In the genomic region with DNA sequence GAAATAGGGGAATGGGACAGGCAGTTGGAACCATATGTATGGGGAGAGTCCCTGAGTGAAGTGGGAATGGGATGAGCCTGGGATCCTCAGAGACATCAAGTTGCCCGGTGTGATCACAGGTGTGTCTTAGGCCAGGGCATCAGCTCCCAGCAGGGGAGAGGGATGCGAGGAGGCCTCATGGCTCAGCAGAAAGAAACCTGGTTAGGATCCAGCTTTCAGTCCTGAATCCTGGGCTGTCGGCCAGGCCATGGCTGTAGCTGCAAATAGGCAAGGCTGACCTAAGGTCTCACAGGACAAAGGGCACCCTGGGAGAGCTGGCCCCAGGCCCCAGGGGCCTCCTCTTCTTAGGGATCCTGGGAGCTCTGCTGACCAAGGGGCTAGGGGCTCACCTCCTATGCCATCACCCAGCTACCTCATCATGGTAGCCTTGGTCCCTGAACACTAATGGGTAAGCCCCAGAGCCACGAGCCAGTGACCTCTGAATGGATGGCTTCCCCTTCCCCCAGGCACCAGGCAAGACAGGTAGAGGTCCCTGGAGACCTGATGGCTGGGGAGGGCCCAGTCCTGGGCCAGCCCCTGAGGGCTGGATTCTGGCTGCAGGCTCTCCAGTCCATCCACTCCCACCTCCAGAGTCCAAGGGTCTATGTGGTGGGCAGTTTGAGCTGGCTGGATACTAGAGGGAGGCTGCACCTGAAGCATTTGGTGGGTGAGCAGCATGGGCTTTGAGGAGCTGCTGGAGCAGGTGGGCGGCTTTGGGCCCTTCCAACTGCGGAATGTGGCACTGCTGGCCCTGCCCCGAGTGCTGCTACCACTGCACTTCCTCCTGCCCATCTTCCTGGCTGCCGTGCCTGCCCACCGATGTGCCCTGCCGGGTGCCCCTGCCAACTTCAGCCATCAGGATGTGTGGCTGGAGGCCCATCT, we compare ENCODE assay signal across 1 cellular context.
A peak's percentile ranks its signal among the peaks of the same experiment; 100 is the strongest.
TF ChIP-seq lines count a peak whose summit lies in the region.

A gene with protein sequence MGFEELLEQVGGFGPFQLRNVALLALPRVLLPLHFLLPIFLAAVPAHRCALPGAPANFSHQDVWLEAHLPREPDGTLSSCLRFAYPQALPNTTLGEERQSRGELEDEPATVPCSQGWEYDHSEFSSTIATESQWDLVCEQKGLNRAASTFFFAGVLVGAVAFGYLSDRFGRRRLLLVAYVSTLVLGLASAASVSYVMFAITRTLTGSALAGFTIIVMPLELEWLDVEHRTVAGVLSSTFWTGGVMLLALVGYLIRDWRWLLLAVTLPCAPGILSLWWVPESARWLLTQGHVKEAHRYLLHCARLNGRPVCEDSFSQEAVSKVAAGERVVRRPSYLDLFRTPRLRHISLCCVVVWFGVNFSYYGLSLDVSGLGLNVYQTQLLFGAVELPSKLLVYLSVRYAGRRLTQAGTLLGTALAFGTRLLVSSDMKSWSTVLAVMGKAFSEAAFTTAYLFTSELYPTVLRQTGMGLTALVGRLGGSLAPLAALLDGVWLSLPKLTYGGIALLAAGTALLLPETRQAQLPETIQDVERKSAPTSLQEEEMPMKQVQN (plus strand): TSS at position 617 of the 921 bp plus-strand sequence. CDS start 99 bp downstream, at position 716.

TF ChIP-seq in HepG2, 621 proteins besides CTCF, POLR2A, EP300 and RAD21 (continued from another document):
- TF ChIP-seq, protein P1, sequence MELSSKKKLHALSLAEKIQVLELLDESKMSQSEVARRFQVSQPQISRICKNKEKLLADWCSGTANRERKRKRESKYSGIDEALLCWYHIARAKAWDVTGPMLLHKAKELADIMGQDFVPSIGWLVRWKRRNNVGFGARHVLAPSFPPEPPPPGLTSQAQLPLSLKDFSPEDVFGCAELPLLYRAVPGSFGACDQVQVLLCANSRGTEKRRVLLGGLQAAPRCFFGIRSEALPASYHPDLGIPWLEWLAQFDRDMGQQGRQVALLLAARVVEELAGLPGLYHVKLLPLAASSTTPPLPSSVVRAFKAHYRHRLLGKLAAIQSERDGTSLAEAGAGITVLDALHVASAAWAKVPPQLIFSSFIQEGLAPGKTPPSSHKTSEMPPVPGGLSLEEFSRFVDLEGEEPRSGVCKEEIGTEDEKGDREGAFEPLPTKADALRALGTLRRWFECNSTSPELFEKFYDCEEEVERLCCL (CRISPR knock-in tag; IDR thresholded peaks at IDR 0.05; ENCODE audit: borderline replicate concordance) = no peak
- TF ChIP-seq, protein P2, sequence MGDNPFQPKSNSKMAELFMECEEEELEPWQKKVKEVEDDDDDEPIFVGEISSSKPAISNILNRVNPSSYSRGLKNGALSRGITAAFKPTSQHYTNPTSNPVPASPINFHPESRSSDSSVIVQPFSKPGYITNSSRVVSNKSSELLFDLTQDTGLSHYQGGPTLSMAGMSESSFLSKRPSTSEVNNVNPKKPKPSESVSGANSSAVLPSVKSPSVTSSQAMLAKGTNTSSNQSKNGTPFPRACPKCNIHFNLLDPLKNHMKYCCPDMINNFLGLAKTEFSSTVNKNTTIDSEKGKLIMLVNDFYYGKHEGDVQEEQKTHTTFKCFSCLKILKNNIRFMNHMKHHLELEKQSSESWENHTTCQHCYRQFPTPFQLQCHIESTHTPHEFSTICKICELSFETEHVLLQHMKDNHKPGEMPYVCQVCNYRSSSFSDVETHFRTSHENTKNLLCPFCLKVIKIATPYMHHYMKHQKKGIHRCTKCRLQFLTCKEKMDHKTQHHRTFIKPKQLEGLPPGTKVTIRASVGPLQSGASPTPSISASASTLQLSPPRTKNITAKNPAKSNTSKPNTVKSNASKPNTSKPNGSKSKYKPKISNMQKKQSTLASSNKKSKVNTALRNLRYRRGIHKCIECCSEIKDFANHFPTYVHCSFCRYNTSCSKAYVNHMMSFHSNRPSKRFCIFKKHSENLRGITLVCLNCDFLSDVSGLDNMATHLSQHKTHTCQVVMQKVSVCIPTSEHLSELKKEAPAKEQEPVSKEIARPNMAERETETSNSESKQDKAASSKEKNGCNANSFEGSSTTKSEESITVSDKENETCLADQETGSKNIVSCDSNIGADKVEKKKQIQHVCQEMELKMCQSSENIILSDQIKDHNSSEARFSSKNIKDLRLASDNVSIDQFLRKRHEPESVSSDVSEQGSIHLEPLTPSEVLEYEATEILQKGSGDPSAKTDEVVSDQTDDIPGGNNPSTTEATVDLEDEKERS (CRISPR knock-in tag; IDR thresholded peaks at IDR 0.05) = 0 out of 2 replicates have a peak, but pooled peaks have one; percentile 2
- TF ChIP-seq NRL (CRISPR knock-in tag; IDR thresholded peaks at IDR 0.05; ENCODE audit: borderline replicate concordance) = peak; percentile 74
- peak; percentile 73 for TF ChIP-seq ZNF230 (CRISPR knock-in tag; IDR thresholded peaks at IDR 0.05)
